Comparison of ENCODE assay signal across 8 cellular contexts in genomic region chr3:112531358-112531781, GRCh38. TPM values are rescaled to one million over a fixed set of nuclear protein-coding genes. Genes with fewer than 3 reads are reported as not detected.
DNase-seq lines count a peak whose midpoint lies in the region; ATAC-seq, FAIRE-seq and TF ChIP-seq lines count a peak whose summit lies in the region.

No MANE protein-coding gene starts in this region.

- TF ChIP-seq CTCF in OCI-LY1 (IDR thresholded peaks at IDR 0.05; ENCODE audit: low read length) (peak; percentile 62), osteocyte (IDR thresholded peaks at IDR 0.05) (peak; percentile 62)

- FAIRE-seq in endometrium (lab: Jason Lieb, UNC): peak; percentile 89

- H3K27me3 Mint-ChIP-seq in activated naive CD8-positive, alpha-beta T cell: no peaks in the 10 kb centered on the region
- no peaks in the 10 kb centered on the region for H3K27me3 Mint-ChIP-seq in activated naive CD8-positive, alpha-beta T cell treated with anti-CD3 and anti-CD28 coated beads for 36 hours
- no peaks in the 10 kb centered on the region for H3K27me3 Mint-ChIP-seq in osteocyte (ENCODE audit: unreplicated experiment)

- H3K36me3 ChIP-seq in OCI-LY1 (ENCODE audit: insufficient read depth, low read length): peaks cover 90% of the 10 kb centered on the region

- no peak for ATAC-seq in HG03354 (IDR thresholded peaks at IDR 0.05; ENCODE audit: poor library complexity, severe bottlenecking, unreplicated experiment)

- H2AFZ ChIP-seq in OCI-LY1 (ENCODE audit: low read length): no peak overlapping the region

- no peaks in the 10 kb centered on the region for H3K9me3 ChIP-seq in OCI-LY1 (ENCODE audit: low read length)

- peaks cover 3% of the 10 kb centered on the region for H3K4me1 Mint-ChIP-seq in activated naive CD8-positive, alpha-beta T cell (ENCODE audit: low read depth)
- peaks cover 7% of the 10 kb centered on the region for H3K4me1 Mint-ChIP-seq in activated naive CD8-positive, alpha-beta T cell treated with anti-CD3 and anti-CD28 coated beads for 36 hours
- H3K4me1 Mint-ChIP-seq in osteocyte (ENCODE audit: unreplicated experiment): no peaks in the 10 kb centered on the region

- no peaks in the 10 kb centered on the region for H3K4me1 ChIP-seq in OCI-LY1 (ENCODE audit: insufficient read depth, low read length, severe bottlenecking)

- no peak for DNase-seq in activated naive CD8-positive, alpha-beta T cell treated with anti-CD3 and anti-CD28 coated beads for 36 hours
- DNase-seq in osteocyte (ENCODE audit: extremely low spot score, unreplicated experiment) (no peak), SHP77 (lab: John Stamatoyannopoulos, UW) (no peak), caudate nucleus (lab: John Stamatoyannopoulos, UW) (no peak)

- peak overlapping the region; percentile 1 for H3K27ac Mint-ChIP-seq in activated naive CD8-positive, alpha-beta T cell
- no peak overlapping the region for H3K27ac Mint-ChIP-seq in activated naive CD8-positive, alpha-beta T cell treated with anti-CD3 and anti-CD28 coated beads for 36 hours
- no peak overlapping the region for H3K27ac Mint-ChIP-seq in osteocyte (ENCODE audit: unreplicated experiment)

- H3K9me3 Mint-ChIP-seq in activated naive CD8-positive, alpha-beta T cell (ENCODE audit: low read depth): no peaks in the 10 kb centered on the region
- H3K9me3 Mint-ChIP-seq in activated naive CD8-positive, alpha-beta T cell treated with anti-CD3 and anti-CD28 coated beads for 36 hours: no peaks in the 10 kb centered on the region
- no peaks in the 10 kb centered on the region for H3K9me3 Mint-ChIP-seq in osteocyte (ENCODE audit: unreplicated experiment)

- H3K27me3 ChIP-seq in OCI-LY1 (ENCODE audit: insufficient read depth, low read length): no peaks in the 10 kb centered on the region

- no peak overlapping the region for H3K9ac ChIP-seq in OCI-LY1 (ENCODE audit: low read length)

- no peak overlapping the region for H3K4me3 Mint-ChIP-seq in activated naive CD8-positive, alpha-beta T cell
- no peak overlapping the region for H3K4me3 Mint-ChIP-seq in activated naive CD8-positive, alpha-beta T cell treated with anti-CD3 and anti-CD28 coated beads for 36 hours
- no peak overlapping the region for H3K4me3 Mint-ChIP-seq in osteocyte (ENCODE audit: unreplicated experiment)

- no peaks in the 10 kb centered on the region for H3K79me2 ChIP-seq in OCI-LY1 (ENCODE audit: insufficient read depth, low read length)

- H3K27ac ChIP-seq in OCI-LY1 (ENCODE audit: low read depth, low read length, poor library complexity, severe bottlenecking): no peak overlapping the region
- no peak overlapping the region for H3K27ac ChIP-seq in caudate nucleus (ENCODE audit: low read depth, low read length)

- no peaks in the 10 kb centered on the region for H4K20me1 ChIP-seq in OCI-LY1 (ENCODE audit: insufficient read depth, low read length)

- no peak overlapping the region for H3K4me3 ChIP-seq in OCI-LY1 (ENCODE audit: low read depth, low read length, poor library complexity, severe bottlenecking)

- H3K9me2 ChIP-seq in OCI-LY1 (ENCODE audit: low read depth, low read length): no peaks in the 10 kb centered on the region

- H3F3A ChIP-seq in OCI-LY1 (ENCODE audit: insufficient read depth, low read length): 0 out of 2 replicates have a peak, but pooled peaks cover 2% of the 10 kb centered on the region

- no peak overlapping the region for H3K4me2 ChIP-seq in OCI-LY1 (ENCODE audit: low read length)

- H3K36me3 Mint-ChIP-seq in activated naive CD8-positive, alpha-beta T cell: peaks cover 4% of the 10 kb centered on the region
- peaks cover 12% of the 10 kb centered on the region for H3K36me3 Mint-ChIP-seq in activated naive CD8-positive, alpha-beta T cell treated with anti-CD3 and anti-CD28 coated beads for 36 hours
- H3K36me3 Mint-ChIP-seq in osteocyte (ENCODE audit: unreplicated experiment): peaks cover 17% of the 10 kb centered on the region

RNA-seq across cellular contexts. Expression of gene ATG3, which starts 30.4 kb away (rescaled TPM):
- 10 to 100 TPM; 76.8 to 76.9 TPM for total RNA-seq in activated naive CD8-positive, alpha-beta T cell treated with anti-CD3 and anti-CD28 coated beads for 36 hours
- 39.8 and 46.3 TPM in 2 replicates for total RNA-seq in osteocyte

RNA-seq across cellular contexts. Expression of gene SLC35A5, which starts 30.5 kb away (rescaled TPM):
- total RNA-seq in activated naive CD8-positive, alpha-beta T cell treated with anti-CD3 and anti-CD28 coated beads for 36 hours: 10 to 100 TPM; 15.2 to 17.4 TPM
- total RNA-seq in osteocyte: 51.4 and 51.6 TPM in 2 replicates

RNA-seq across cellular contexts. Expression of gene BTLA, which starts 32.1 kb away (rescaled TPM):
- 10 to 100 TPM; 34.1 to 41.2 TPM for total RNA-seq in activated naive CD8-positive, alpha-beta T cell treated with anti-CD3 and anti-CD28 coated beads for 36 hours
- not detected in 2 replicates for total RNA-seq in osteocyte

Comparison
In these comparisons a context has a peak if more than half of its experiments do, and no peak if none do; other contexts are left out.
1. RNA of gene BTLA, which starts 32.1 kb away (total RNA-seq): 34.1 to 41.2 TPM in activated naive CD8-positive, alpha-beta T cell treated with anti-CD3 and anti-CD28 coated beads for 36 hours; not detected in osteocyte; every median in the first group is over 10 times any median in the second.